In genomic region chr1:31955917-31956736, GRCh38 we compare ENCODE assay signal across 7 cellular contexts. TPM values are rescaled to one million over a fixed set of nuclear protein-coding genes. Genes with fewer than 3 reads are reported as not detected.
A peak's percentile ranks its signal among the peaks of the same experiment; 100 is the strongest.
DNase-seq lines count a peak whose midpoint lies in the region; ATAC-seq and TF ChIP-seq lines count a peak whose summit lies in the region.

No MANE protein-coding gene starts in this region.

- peaks cover 9% of the 10 kb centered on the region for H3K4me1 Mint-ChIP-seq in glutamatergic neuron (ENCODE audit: low read depth, unreplicated experiment)

- peak overlapping the region; percentile 18 for H3K27ac Mint-ChIP-seq in glutamatergic neuron (ENCODE audit: unreplicated experiment)

- H3K9me3 Mint-ChIP-seq in glutamatergic neuron (ENCODE audit: unreplicated experiment), result peaks cover 5% of the 10 kb centered on the region

- ATAC-seq in GM18520 (IDR thresholded peaks at IDR 0.05; ENCODE audit: unreplicated experiment) (peak; percentile 76), HG03064 (IDR thresholded peaks at IDR 0.05; ENCODE audit: low read depth, unreplicated experiment) (peak; percentile 64)

- H3K9me3 ChIP-seq in SJCRH30 (replicated peaks), result no peaks in the 10 kb centered on the region
- no peaks in the 10 kb centered on the region for H3K9me3 ChIP-seq in prostate gland
- H3K9me3 ChIP-seq in uterus, result no peaks in the 10 kb centered on the region

- H3K4me3 ChIP-seq in SJCRH30 (no peak overlapping the region), prostate gland (no peak overlapping the region), uterus (no peak overlapping the region)

- H3K27me3 Mint-ChIP-seq in glutamatergic neuron (ENCODE audit: unreplicated experiment), result peaks cover 10% of the 10 kb centered on the region

- H3K27me3 ChIP-seq in SJCRH30 (0 out of 2 replicates have a peak, but pooled peaks cover 1% of the 10 kb centered on the region), prostate gland (replicated peaks; ENCODE audit: insufficient read depth) (no peaks in the 10 kb centered on the region), uterus (no peaks in the 10 kb centered on the region)

- peak; percentile 52 to 66 for DNase-seq in SJCRH30
- peak; percentile 87 for DNase-seq in activated naive CD4-positive, alpha-beta T cell treated with Interleukin-2 at 50 U/mL for 16 hours
- DNase-seq in glutamatergic neuron, result no peak
- peak; percentile 78 for DNase-seq in prostate gland (ENCODE audit: low spot score)
- peak; percentile 82 to 93 for DNase-seq in uterus

- H3K4me3 Mint-ChIP-seq in glutamatergic neuron (ENCODE audit: unreplicated experiment), result no peak overlapping the region

- peak; percentile 24 for TF ChIP-seq POLR2A in prostate gland (IDR thresholded peaks at IDR 0.05)
- peak; percentile 21 to 44 for TF ChIP-seq POLR2A in uterus (IDR thresholded peaks at IDR 0.05)

- no peak overlapping the region for H3K27ac ChIP-seq in SJCRH30
- H3K27ac ChIP-seq in prostate gland, result peak overlapping the region; percentile 63 to 79
- peak overlapping the region; percentile 92 to 94 for H3K27ac ChIP-seq in uterus

- WGBS in prostate gland, result 60% methylated on average over 11 of the region's 11 CpGs

- TF ChIP-seq CTCF in glutamatergic neuron (IDR thresholded peaks at IDR 0.05; ENCODE audit: partially characterized antibody, unreplicated experiment), result no peak
- peak in 1 of 4 experiments; percentile 60 for TF ChIP-seq CTCF in prostate gland (IDR thresholded peaks at IDR 0.05)
- peak in 3 of 4 experiments; percentile 7 to 57 (median 47) for TF ChIP-seq CTCF in uterus (IDR thresholded peaks at IDR 0.05)

- H3K36me3 ChIP-seq in SJCRH30, result no peaks in the 10 kb centered on the region
- H3K36me3 ChIP-seq in prostate gland, result no peaks in the 10 kb centered on the region
- no peaks in the 10 kb centered on the region for H3K36me3 ChIP-seq in uterus

- intact Hi-C loops in prostate gland (cut with DNase I), result no loop called here
- intact Hi-C loops in uterus (cut with DNase I; ENCODE audit: low total_unique reads), result no loop called here

- H3K36me3 Mint-ChIP-seq in glutamatergic neuron (ENCODE audit: unreplicated experiment), result no peaks in the 10 kb centered on the region

- peaks cover 8% of the 10 kb centered on the region for H3K4me1 ChIP-seq in SJCRH30
- H3K4me1 ChIP-seq in prostate gland (replicated peaks), result no peaks in the 10 kb centered on the region
- peaks cover 5 to 8% of the 10 kb centered on the region in 2 donors for H3K4me1 ChIP-seq in uterus

RNA-seq across cellular contexts. Expression of gene PTP4A2, which starts 18.0 kb away (rescaled TPM):
- 311 and 314 TPM in 2 replicates for total RNA-seq in SJCRH30 (2014; rRNA removed; shearing (Covaris generic))
- total RNA-seq in glutamatergic neuron (ENCODE audit: unreplicated experiment) (120 TPM), prostate gland (100 to 1,000 TPM; 133 to 196 TPM), uterus (100 to 1,000 TPM; 276 to 567 (median 333) TPM)

RNA-seq across cellular contexts. Expression of gene KHDRBS1, which starts 57.5 kb away (rescaled TPM):
- 128 and 138 TPM in 2 replicates for total RNA-seq in SJCRH30 (2014; rRNA removed; shearing (Covaris generic))
- total RNA-seq in glutamatergic neuron (ENCODE audit: unreplicated experiment) (266 TPM), prostate gland (10 to 100 TPM; 77.3 to 77.6 TPM), uterus (100 to 1,000 TPM in 2 of 4 donors, 10 to 100 TPM in 2; 40.9 to 142 (median 96.5) TPM)
